19 cellular contexts compared by ENCODE assay signal in genomic region chr20:15610700-15611277, GRCh38.
DNase-seq lines count a peak whose midpoint lies in the region; ATAC-seq and TF ChIP-seq lines count a peak whose summit lies in the region.
"Had no signal": no experiment of that assay in that cellular context is flagged by ENCODE, and none has a peak within 500 bp of the region (broad histone marks: within the 10 kb centered on the region; RNA-seq: fewer than 3 reads in every experiment).

No MANE protein-coding gene starts in this region.

- no peak overlapping the region for H3K27ac ChIP-seq in BLaER1 treated with 17β-estradiol and CSF1 and Interleukin-3, amounts not matched to agents 10 nM and 100 nM
- H3K27ac ChIP-seq in OCI-LY3 (ENCODE audit: low read length) (no peak overlapping the region), body of pancreas (no peak overlapping the region)
- H3K27ac ChIP-seq: A549 had no signal

- no peaks in the 10 kb centered on the region for H3K36me3 ChIP-seq in BLaER1 treated with 17β-estradiol and CSF1 and Interleukin-3, amounts not matched to agents 10 nM and 100 nM
- H3K36me3 ChIP-seq in OCI-LY3 (replicated peaks; ENCODE audit: low read depth, low read length) (no peaks in the 10 kb centered on the region), body of pancreas (replicated peaks in 1 of 2; ENCODE audit: insufficient read depth in 1 of 2, low read depth in 2 of 2) (no peaks in the 10 kb centered on the region)

- no peaks in the 10 kb centered on the region for H3K27me3 ChIP-seq in BLaER1 treated with 17β-estradiol and CSF1 and Interleukin-3, amounts not matched to agents 10 nM and 100 nM
- no peaks in the 10 kb centered on the region for H3K27me3 ChIP-seq in OCI-LY3 (ENCODE audit: low read depth, low read length)
- H3K27me3 ChIP-seq in body of pancreas, result no peaks in the 10 kb centered on the region

- H2AFZ ChIP-seq in OCI-LY3 (ENCODE audit: low read depth, low read length), result 0 out of 2 replicates have a peak overlapping the region, but pooled peaks have one; percentile 10

- ATAC-seq in HG02852 (IDR thresholded peaks at IDR 0.05; ENCODE audit: unreplicated experiment) (peak; percentile 77), body of pancreas (no peak)
- ATAC-seq in stimulated activated memory B cell treated with anti-CD40 and anti-IgM and Interleukin-4, amounts not matched to agents 10 μg/mL and 1 μg/mL and 100 μg/mL, for 72 hours, result peak; percentile 35
- ATAC-seq: A549 had no signal

- no peaks in the 10 kb centered on the region for H4K20me1 ChIP-seq in BLaER1 treated with 17β-estradiol and CSF1 and Interleukin-3, amounts not matched to agents 10 nM and 100 nM
- no peaks in the 10 kb centered on the region for H4K20me1 ChIP-seq in OCI-LY3 (ENCODE audit: insufficient read depth, low read length)

- H3K9ac ChIP-seq in BLaER1 treated with 17β-estradiol and CSF1 and Interleukin-3, amounts not matched to agents 10 nM and 100 nM, result no peak overlapping the region
- H3K9ac ChIP-seq in OCI-LY3 (ENCODE audit: low read length), result no peak overlapping the region

- DNase-seq in DMS79 treated with DMSO at 0.1 percent for 48 hours (lab: John Stamatoyannopoulos, UW), result no peak
- DNase-seq in cerebellar cortex (ENCODE audit: low spot score), result no peak
- DNase-seq in body of pancreas, result no peak
- DNase-seq: CD4-positive, alpha-beta T cell; COR-L47; DND-41; IMR-90; NCI-H1105; NCI-H146; NCI-H2029; NCI-H524 treated with DMSO at 0.1 percent for 48 hours; NCI-H82; Right ventricle myocardium superior had no signal

- no peak for TF ChIP-seq CTCF in OCI-LY3 (IDR thresholded peaks at IDR 0.05; ENCODE audit: low read depth, low read length)
- no peak for TF ChIP-seq CTCF in body of pancreas (IDR thresholded peaks at IDR 0.05)

- H3K9me3 Mint-ChIP-seq in stimulated activated memory B cell treated with anti-CD40 and anti-IgM and Interleukin-4, amounts not matched to agents 10 μg/mL and 1 μg/mL and 100 μg/mL, for 72 hours, result no peaks in the 10 kb centered on the region

- TF ChIP-seq POLR2A in body of pancreas (IDR thresholded peaks at IDR 0.05), result no peak

- WGBS in body of pancreas, 2 donors, result 85 to 93% methylated on average over 3 of the region's 3 CpGs

- no peaks in the 10 kb centered on the region for H3K27me3 Mint-ChIP-seq in stimulated activated memory B cell treated with anti-CD40 and anti-IgM and Interleukin-4, amounts not matched to agents 10 μg/mL and 1 μg/mL and 100 μg/mL, for 72 hours
- H3K27me3 Mint-ChIP-seq: CD4-positive, alpha-beta T cell had no signal

- H3K79me2 ChIP-seq in OCI-LY3 (ENCODE audit: low read length), result no peaks in the 10 kb centered on the region

- no peaks in the 10 kb centered on the region for H3K36me3 Mint-ChIP-seq in stimulated activated memory B cell treated with anti-CD40 and anti-IgM and Interleukin-4, amounts not matched to agents 10 μg/mL and 1 μg/mL and 100 μg/mL, for 72 hours

- H3K4me2 ChIP-seq in BLaER1 treated with 17β-estradiol and CSF1 and Interleukin-3, amounts not matched to agents 10 nM and 100 nM, result peak overlapping the region in 8 of 11 experiments; percentile 16 to 48 (median 38); a peak in 7 of 22 replicates
- H3K4me2 ChIP-seq in OCI-LY3 (ENCODE audit: low read length), result peak overlapping the region; percentile 55
- H3K4me2 ChIP-seq: A549 had no signal

- peaks cover 6% of the 10 kb centered on the region for H3K4me1 Mint-ChIP-seq in stimulated activated memory B cell treated with anti-CD40 and anti-IgM and Interleukin-4, amounts not matched to agents 10 μg/mL and 1 μg/mL and 100 μg/mL, for 72 hours
- H3K4me1 Mint-ChIP-seq: B cell had no signal

- no peak overlapping the region for H3K4me3 ChIP-seq in BLaER1 treated with 17β-estradiol and CSF1 and Interleukin-3, amounts not matched to agents 10 nM and 100 nM
- H3K4me3 ChIP-seq in OCI-LY3 (ENCODE audit: low read length) (peak overlapping the region; percentile 23; the same call in 1 of the 2 replicates), body of pancreas (no peak overlapping the region)
- H3K4me3 ChIP-seq: A549 had no signal

- peaks cover 4 to 14% (median 11%) of the 10 kb centered on the region in 10 experiments; a peak in 17 of 20 replicates for H3K4me1 ChIP-seq in BLaER1 treated with 17β-estradiol and CSF1 and Interleukin-3, amounts not matched to agents 10 nM and 100 nM
- H3K4me1 ChIP-seq in OCI-LY3 (ENCODE audit: low read length) (peaks cover 23% of the 10 kb centered on the region), body of pancreas (peaks cover 13% of the 10 kb centered on the region)
- H3K4me1 ChIP-seq: A549 had no signal

- no peak overlapping the region for H3K4me3 Mint-ChIP-seq in stimulated activated memory B cell treated with anti-CD40 and anti-IgM and Interleukin-4, amounts not matched to agents 10 μg/mL and 1 μg/mL and 100 μg/mL, for 72 hours
- H3K4me3 Mint-ChIP-seq: B cell; CD4-positive, alpha-beta T cell had no signal

- intact Hi-C loops in body of pancreas (cut with DNase I), result no loop called here

- H3K27ac Mint-ChIP-seq in stimulated activated memory B cell treated with anti-CD40 and anti-IgM and Interleukin-4, amounts not matched to agents 10 μg/mL and 1 μg/mL and 100 μg/mL, for 72 hours, result no peak overlapping the region
- H3K27ac Mint-ChIP-seq: B cell; CD4-positive, alpha-beta T cell had no signal

- H3K9me3 ChIP-seq in BLaER1 treated with 17β-estradiol and CSF1 and Interleukin-3, amounts not matched to agents 10 nM and 100 nM (replicated peaks in 1 of 11), result no peaks in the 10 kb centered on the region
- no peaks in the 10 kb centered on the region for H3K9me3 ChIP-seq in OCI-LY3 (ENCODE audit: insufficient read depth, low read length)
- H3K9me3 ChIP-seq in body of pancreas, result no peaks in the 10 kb centered on the region
- H3K9me3 ChIP-seq: A549 had no signal
